In genomic region chr11:45715398-45715797, GRCh38 we compare ENCODE assay signal across 1 cellular context.
TF ChIP-seq lines count a peak whose summit lies in the region.

No MANE protein-coding gene starts in this region.

TF ChIP-seq in GM23338, 12 proteins besides CTCF, POLR2A, EP300 and RAD21 (continued from another document):
- no peak for TF ChIP-seq REST (IDR thresholded peaks at IDR 0.05; ENCODE audit: unreplicated experiment)
- no peak for TF ChIP-seq JUNB (IDR thresholded peaks at IDR 0.05; ENCODE audit: unreplicated experiment)
- TF ChIP-seq NANOG (IDR thresholded peaks at IDR 0.05; ENCODE audit: borderline replicate concordance), result no peak
- TF ChIP-seq ZNF114 (CRISPR knock-in tag; IDR thresholded peaks at IDR 0.05), result no peak
